Comparison of ENCODE assay signal across 8 cellular contexts in genomic region chr9:33081128-33081851, GRCh38. TPM values are rescaled to one million over a fixed set of nuclear protein-coding genes. Genes with fewer than 3 reads are reported as not detected.
DNase-seq lines count a peak whose midpoint lies in the region; ATAC-seq and TF ChIP-seq lines count a peak whose summit lies in the region.

No MANE protein-coding gene starts in this region.

- no peak overlapping the region for H3K4me3 ChIP-seq in SU-DHL-6 (ENCODE audit: insufficient read depth, low read length, poor library complexity, severe bottlenecking)

- no peaks in the 10 kb centered on the region for H3K27me3 ChIP-seq in SU-DHL-6 (ENCODE audit: low read length)

- H4K20me1 ChIP-seq in SU-DHL-6 (ENCODE audit: low read depth, low read length), result no peaks in the 10 kb centered on the region

- peak overlapping the region; percentile 49 for H2AFZ ChIP-seq in SU-DHL-6 (ENCODE audit: low read depth, low read length, severe bottlenecking)

- H3F3A ChIP-seq in SU-DHL-6 (ENCODE audit: insufficient read depth), result peaks cover 10% of the 10 kb centered on the region; the same call in 1 of the 2 replicates

- peak; percentile 94 for TF ChIP-seq CTCF in SU-DHL-6 (IDR thresholded peaks at IDR 0.05; ENCODE audit: insufficient read depth, low read length, poor library complexity, severe bottlenecking)

- no peaks in the 10 kb centered on the region for H3K9me3 ChIP-seq in SU-DHL-6 (ENCODE audit: insufficient read depth, low read length)

- H3K9ac ChIP-seq in SU-DHL-6 (ENCODE audit: low read length), result peak overlapping the region; percentile 15; the same call in 1 of the 2 replicates

- H3K79me2 ChIP-seq in SU-DHL-6 (ENCODE audit: insufficient read depth, low read length), result peaks cover 2% of the 10 kb centered on the region

- ATAC-seq in left ventricle myocardium superior (peak; percentile 59), HG02870 (IDR thresholded peaks at IDR 0.05; ENCODE audit: unreplicated experiment) (no peak)

- H3K4me2 ChIP-seq in SU-DHL-6 (ENCODE audit: low read depth, low read length, poor library complexity, severe bottlenecking), result peak overlapping the region; percentile 40

- no peaks in the 10 kb centered on the region for H3K36me3 ChIP-seq in SU-DHL-6 (ENCODE audit: low read length)

- intact Hi-C loops in left ventricle myocardium superior (cut with micrococcal nuclease), result loop anchor here (1.0 to 10.0 kb wide), 2 partner anchors 84 to 144 kb away; partner anchors contain the start of gene B4GALT1

- H3K27ac ChIP-seq in SU-DHL-6 (ENCODE audit: low read depth, low read length), result no peak overlapping the region

- DNase-seq in DMS153 (lab: John Stamatoyannopoulos, UW) (peak; percentile 83), H4 (ENCODE audit: low spot score) (peak; percentile 92), NCI-H128 (lab: John Stamatoyannopoulos, UW; ENCODE audit: unreplicated experiment) (peak; percentile 54), anterior cingulate cortex (lab: John Stamatoyannopoulos, UW) (peak in 38 of 58 donors; percentile 6 to 80 (median 30)), left ventricle myocardium superior (no peak), putamen (ENCODE audit: low spot score) (peak; percentile 61)

- H3K9me2 ChIP-seq in SU-DHL-6 (replicated peaks; ENCODE audit: insufficient read depth, low read length), result no peaks in the 10 kb centered on the region

RNA-seq across cellular contexts. Expression of gene SMU1, which starts 4.8 kb away (rescaled TPM):
- total RNA-seq in H4 (2014; rRNA removed; shearing (Covaris generic)), result 31.8 and 32.0 TPM in 2 replicates
- total RNA-seq in left ventricle myocardium superior, result 16.3 TPM

RNA-seq across cellular contexts. Expression of gene DNAJA1, which starts 56.2 kb away (rescaled TPM):
- 158 and 253 TPM in 2 replicates for total RNA-seq in H4 (2014; rRNA removed; shearing (Covaris generic))
- total RNA-seq in left ventricle myocardium superior, result 90.9 TPM
